2 cellular contexts compared by ENCODE assay signal in genomic region chr15:61186905-61187865, GRCh38.
TF ChIP-seq lines count a peak whose summit lies in the region.

No MANE protein-coding gene starts in this region.

TF ChIP-seq in liver, 16 proteins besides CTCF, POLR2A, EP300 and RAD21 (continued from another document):
- TF ChIP-seq EGR1 (IDR thresholded peaks at IDR 0.05; ENCODE audit: low read depth in 2 of 2) (no peak), YY1 (IDR thresholded peaks at IDR 0.05) (no peak), SP1 (IDR thresholded peaks at IDR 0.05) (no peak), HNF4A (conservative IDR thresholded peaks at IDR 0.05) (no peak), RXRA (IDR thresholded peaks at IDR 0.05) (no peak), REST (IDR thresholded peaks at IDR 0.05) (no peak)

TF ChIP-seq in HepG2, 621 proteins besides CTCF, POLR2A, EP300 and RAD21 (continued from another document):
- no peak for TF ChIP-seq ZNF225 (CRISPR knock-in tag; IDR thresholded peaks at IDR 0.05)
- no peak for TF ChIP-seq PAX8 (CRISPR knock-in tag; IDR thresholded peaks at IDR 0.05; ENCODE audit: borderline replicate concordance)
- no peak for TF ChIP-seq ISX (CRISPR knock-in tag; conservative IDR thresholded peaks at IDR 0.05)
- TF ChIP-seq NFIB (CRISPR knock-in tag; IDR thresholded peaks at IDR 0.05; ENCODE audit: borderline replicate concordance): no peak
- TF ChIP-seq FOXO4 (CRISPR knock-in tag; conservative IDR thresholded peaks at IDR 0.05): no peak
- TF ChIP-seq SNRNP70 (IDR thresholded peaks at IDR 0.05; ENCODE audit: low read depth, low read length): no peak
- TF ChIP-seq ZNF569 (CRISPR knock-in tag; IDR thresholded peaks at IDR 0.05; ENCODE audit: borderline replicate concordance): no peak
- no peak for TF ChIP-seq ZMYM4 (CRISPR knock-in tag; IDR thresholded peaks at IDR 0.05)
- TF ChIP-seq TRIM24 (CRISPR knock-in tag; IDR thresholded peaks at IDR 0.05): no peak
- TF ChIP-seq ZNF17 (CRISPR knock-in tag; IDR thresholded peaks at IDR 0.05): no peak
- TF ChIP-seq ZNF761 (CRISPR knock-in tag; conservative IDR thresholded peaks at IDR 0.05): no peak
- TF ChIP-seq TFDP1 (CRISPR knock-in tag; IDR thresholded peaks at IDR 0.05; ENCODE audit: borderline replicate concordance): no peak
- no peak for TF ChIP-seq HOXA9 (CRISPR knock-in tag; IDR thresholded peaks at IDR 0.05; ENCODE audit: borderline replicate concordance)
- TF ChIP-seq RARG (CRISPR knock-in tag; IDR thresholded peaks at IDR 0.05; ENCODE audit: low read depth): no peak
